23 cellular contexts compared by ENCODE assay signal in genomic region chr16:26531290-26531730, GRCh38.
DNase-seq lines count a peak whose midpoint lies in the region; ATAC-seq lines count a peak whose summit lies in the region.
"Had no signal": no experiment of that assay in that cellular context is flagged by ENCODE, and none has a peak within 500 bp of the region (broad histone marks: within the 10 kb centered on the region; RNA-seq: fewer than 3 reads in every experiment).

No MANE protein-coding gene starts in this region.

- H3K23ac ChIP-seq in mesendoderm (ENCODE audit: low read length): no peak overlapping the region

- DNase-seq in left kidney (ENCODE audit: low read depth, low spot score) (peak; percentile 8), mesendoderm (peak; percentile 20), retina (peak; percentile 2), NCI-H1930 (lab: John Stamatoyannopoulos, UW) (no peak)
- DNase-seq in T-helper 2 cell treated with Interferon-gamma antibody and Interleukin-4, amounts not matched to agents 5 μg/mL and 100 μg/mL, for 36 hours (ENCODE audit: low spot score): no peak
- DNase-seq: 8988T; ACHN; BE2C; C1 segment of cervical spinal cord; CD4-positive, alpha-beta memory T cell; CD4-positive, CD25-positive, alpha-beta regulatory T cell; CD8-positive, alpha-beta memory T cell; COR-L47; DMS 273 treated with DMSO at 0.1 percent for 48 hours; DMS153; DMS53; DMS79; DND-41; EL; GF-D8 had no signal

- H3K27ac Mint-ChIP-seq in T-helper 2 cell treated with Interferon-gamma antibody and Interleukin-4, amounts not matched to agents 5 μg/mL and 100 μg/mL, for 36 hours: no peak overlapping the region
- H3K27ac Mint-ChIP-seq: CD14-positive monocyte; CD4-positive, alpha-beta memory T cell; CD4-positive, CD25-positive, alpha-beta regulatory T cell; CD8-positive, alpha-beta memory T cell had no signal

- no peak overlapping the region for H2BK5ac ChIP-seq in mesendoderm (ENCODE audit: low read length)

- no peak overlapping the region for H3K9ac ChIP-seq in mesendoderm (ENCODE audit: low read length)
- H3K9ac ChIP-seq: BLaER1 had no signal

- H3K27me3 Mint-ChIP-seq in T-helper 2 cell treated with Interferon-gamma antibody and Interleukin-4, amounts not matched to agents 5 μg/mL and 100 μg/mL, for 36 hours (ENCODE audit: low read depth): peaks cover 21% of the 10 kb centered on the region
- H3K27me3 Mint-ChIP-seq: CD8-positive, alpha-beta memory T cell had no signal

- no peak overlapping the region for H4K5ac ChIP-seq in mesendoderm (ENCODE audit: low read length)

- no peak overlapping the region for H3K4me3 Mint-ChIP-seq in T-helper 2 cell treated with Interferon-gamma antibody and Interleukin-4, amounts not matched to agents 5 μg/mL and 100 μg/mL, for 36 hours
- H3K4me3 Mint-ChIP-seq: CD14-positive monocyte; CD4-positive, alpha-beta memory T cell; CD4-positive, CD25-positive, alpha-beta regulatory T cell; CD8-positive, alpha-beta memory T cell had no signal

- no peaks in the 10 kb centered on the region for H3K36me3 ChIP-seq in mesendoderm (ENCODE audit: control insufficient read depth, insufficient read depth, low read length)
- H3K36me3 ChIP-seq: BE2C, BLaER1 had no signal

- no peak overlapping the region for H2AK5ac ChIP-seq in mesendoderm (ENCODE audit: low read length)

- no peaks in the 10 kb centered on the region for H3K9me3 Mint-ChIP-seq in T-helper 2 cell treated with Interferon-gamma antibody and Interleukin-4, amounts not matched to agents 5 μg/mL and 100 μg/mL, for 36 hours

- H3K4me1 ChIP-seq in mesendoderm (ENCODE audit: control insufficient read depth, low read depth, low read length): peaks cover 3% of the 10 kb centered on the region
- H3K4me1 ChIP-seq: BE2C, BLaER1 had no signal

- no peak for ATAC-seq in HG02970 (IDR thresholded peaks at IDR 0.05; ENCODE audit: low FRiP score, unreplicated experiment)

- no peaks in the 10 kb centered on the region for H3K79me2 ChIP-seq in mesendoderm (ENCODE audit: control insufficient read depth, insufficient read depth, low read length)

- H3K4me3 ChIP-seq in mesendoderm (ENCODE audit: low read length): no peak overlapping the region
- H3K4me3 ChIP-seq: BLaER1 had no signal

- H3K4ac ChIP-seq in mesendoderm (ENCODE audit: low read depth, low read length): no peak overlapping the region

- H3K4me2 ChIP-seq in mesendoderm (ENCODE audit: low read length): no peak overlapping the region
- H3K4me2 ChIP-seq: BLaER1 had no signal

- H3K79me1 ChIP-seq in mesendoderm (ENCODE audit: low read length): no peaks in the 10 kb centered on the region

- H2BK15ac ChIP-seq in mesendoderm (replicated peaks; ENCODE audit: low read depth): no peak overlapping the region

- no peak overlapping the region for H3K18ac ChIP-seq in mesendoderm (ENCODE audit: low read length)

- no peak overlapping the region for H3K56ac ChIP-seq in mesendoderm (ENCODE audit: low read length)

- H4K8ac ChIP-seq in mesendoderm (ENCODE audit: low read depth, low read length): no peak overlapping the region

- H3K27me3 ChIP-seq in mesendoderm (ENCODE audit: insufficient read depth, low read length, poor library complexity): no peaks in the 10 kb centered on the region
- H3K27me3 ChIP-seq: BE2C, BLaER1 had no signal

- no peak overlapping the region for H2BK120ac ChIP-seq in mesendoderm (ENCODE audit: low read depth, low read length)

- H3K4me1 Mint-ChIP-seq in T-helper 2 cell treated with Interferon-gamma antibody and Interleukin-4, amounts not matched to agents 5 μg/mL and 100 μg/mL, for 36 hours (ENCODE audit: low read depth): no peaks in the 10 kb centered on the region
- H3K4me1 Mint-ChIP-seq: CD14-positive monocyte; CD4-positive, alpha-beta memory T cell; CD4-positive, CD25-positive, alpha-beta regulatory T cell; CD8-positive, alpha-beta memory T cell had no signal

- H3K36me3 Mint-ChIP-seq in T-helper 2 cell treated with Interferon-gamma antibody and Interleukin-4, amounts not matched to agents 5 μg/mL and 100 μg/mL, for 36 hours (ENCODE audit: low read depth): no peaks in the 10 kb centered on the region
- H3K36me3 Mint-ChIP-seq: CD14-positive monocyte; CD4-positive, alpha-beta memory T cell; CD4-positive, CD25-positive, alpha-beta regulatory T cell; CD8-positive, alpha-beta memory T cell had no signal

- no peak overlapping the region for H3K27ac ChIP-seq in mesendoderm (ENCODE audit: low read depth, low read length)
- H3K27ac ChIP-seq: BLaER1 had no signal

- no CpG with 5 or more reads among the region's 4 CpGs for WGBS in mesendoderm (ENCODE audit: extremely low coverage, insufficient coverage, low lambda C conversion rate)

Comparison
In these comparisons a context has a peak if more than half of its experiments do, and no peak if none do; other contexts are left out.
1. DNase-seq: peak in left kidney (single experiment), mesendoderm (single experiment) and retina (single experiment); none in T-helper 2 cell treated with Interferon-gamma antibody and Interleukin-4, amounts not matched to agents 5 μg/mL and 100 μg/mL, for 36 hours (single experiment) and NCI-H1930 (0 of 2).